ENCODE assay signal across 8 cellular contexts in genomic region chr11:3841426-3842304, GRCh38. TPM values are rescaled to one million over a fixed set of nuclear protein-coding genes. Genes with fewer than 3 reads are reported as not detected.
DNase-seq lines count a peak whose midpoint lies in the region; ATAC-seq and TF ChIP-seq lines count a peak whose summit lies in the region.

No MANE protein-coding gene starts in this region.

- TF ChIP-seq CTCF in WI38 (IDR thresholded peaks at IDR 0.05; ENCODE audit: low read depth, low read length), result peak; percentile 79
- peak; percentile 78 for TF ChIP-seq CTCF in colonic mucosa (IDR thresholded peaks at IDR 0.05)

- no peaks in the 10 kb centered on the region for H3K27me3 ChIP-seq in colonic mucosa

- H3K4me3 ChIP-seq in WI38 (ENCODE audit: low read depth, low read length), result peak overlapping the region; percentile 85
- H3K4me3 ChIP-seq in colonic mucosa, result peak overlapping the region; percentile 67

- H3K9me3 ChIP-seq in colonic mucosa, result no peaks in the 10 kb centered on the region

- peak in 12 of 14 donors; percentile 68 to 92 (median 86) for DNase-seq in C1 segment of cervical spinal cord (lab: John Stamatoyannopoulos, UW)
- DNase-seq in NCI-H2196 treated with DMSO at 0.1 percent for 48 hours (lab: John Stamatoyannopoulos, UW; ENCODE audit: unreplicated experiment), result peak; percentile 65
- peak; percentile 92 for DNase-seq in colonic mucosa
- peak; percentile 87 for DNase-seq in left lobe of liver (ENCODE audit: low spot score)
- peak; percentile 87 to 95 (median 88) for DNase-seq in stimulated activated CD4-positive, alpha-beta T cell treated with anti-CD3 and anti-CD28 coated beads, TNF-alpha, amount 100 ng/mL, for 24 hours (ENCODE audit: low read depth in 3 of 3)

- peaks cover 4% of the 10 kb centered on the region for H3K4me1 ChIP-seq in colonic mucosa

- no peaks in the 10 kb centered on the region for H3K36me3 ChIP-seq in colonic mucosa

- intact Hi-C loops in colonic mucosa (cut with DNase I), result no loop called here

- H3K9ac ChIP-seq in colonic mucosa (ENCODE audit: low read depth in 2 of 2, low read length in 2 of 2), result peak overlapping the region; percentile 70 to 83

- in situ Hi-C loops in GM18951 (cut with MboI; ENCODE audit: low sequenced_read_pairs, unreplicated experiment), result no loop called here

- ATAC-seq in HG03139 (IDR thresholded peaks at IDR 0.05; ENCODE audit: unreplicated experiment) (peak; percentile 47), left lobe of liver (peak; percentile 83)

- peak; percentile 50 for TF ChIP-seq POLR2A in GM18951 (IDR thresholded peaks at IDR 0.05; ENCODE audit: extremely low read depth, insufficient read depth, insufficient read length)

- H3K27ac ChIP-seq in colonic mucosa, result peak overlapping the region; percentile 98

RNA-seq across cellular contexts. Expression of gene RHOG, which starts 0.9 kb away (rescaled TPM):
- total RNA-seq in colonic mucosa (10 to 100 TPM; 59.8 to 63.3 TPM), left lobe of liver (15.5 TPM)

RNA-seq across cellular contexts. Expression of gene STIM1, which starts 13.8 kb away (rescaled TPM):
- total RNA-seq in colonic mucosa (10 to 100 TPM; 39.1 to 56.8 TPM), left lobe of liver (45.9 TPM)

RNA-seq across cellular contexts. Expression of gene PGAP2, which starts 33.3 kb away (rescaled TPM):
- total RNA-seq in colonic mucosa (10 to 100 TPM; 21.6 to 29.6 TPM), left lobe of liver (20.8 TPM)

RNA-seq across cellular contexts. Expression of gene NUP98, which starts 44.3 kb away (rescaled TPM):
- total RNA-seq in colonic mucosa (10 to 100 TPM; 59.2 to 76.7 TPM), left lobe of liver (24.7 TPM)

Comparison
In these comparisons a context has a peak if more than half of its experiments do, and no peak if none do; other contexts are left out.
1. Peak in every context shown above with its lines: DNase-seq, ATAC-seq, H3K4me3 ChIP-seq and H3K27ac ChIP-seq.